22 cellular contexts compared by ENCODE assay signal in genomic region chr20:42378826-42379225, GRCh38.
DNase-seq lines count a peak whose midpoint lies in the region; ATAC-seq, FAIRE-seq and TF ChIP-seq lines count a peak whose summit lies in the region.
"Had no signal": no experiment of that assay in that cellular context is flagged by ENCODE, and none has a peak within 500 bp of the region (broad histone marks: within the 10 kb centered on the region; RNA-seq: fewer than 3 reads in every experiment).

No MANE protein-coding gene starts in this region.

- TF ChIP-seq CTCF in RWPE2 (IDR thresholded peaks at IDR 0.05; ENCODE audit: poor library complexity, severe bottlenecking) (no peak), H1 (IDR thresholded peaks at IDR 0.05; ENCODE audit: control extremely low read depth in 1 of 3, insufficient read depth in 1 of 3, low read depth in 1 of 3, low read length in 3 of 3) (no peak), neural cell (IDR thresholded peaks at IDR 0.05; ENCODE audit: poor library complexity, severe bottlenecking) (no peak)

- no peak overlapping the region for H4K5ac ChIP-seq in H1 (ENCODE audit: insufficient read length, low read depth, low read length)

- H3K4me2 ChIP-seq in H1 (ENCODE audit: insufficient read depth in 1 of 2, low read depth in 2 of 2, low read length in 2 of 2) (no peak overlapping the region), neural cell (ENCODE audit: low read length) (no peak overlapping the region)
- H3K4me2 ChIP-seq: A549; BLaER1 treated with 17β-estradiol and CSF1 and Interleukin-3, amounts not matched to agents 10 nM and 100 nM had no signal

- no peak overlapping the region for H2BK120ac ChIP-seq in H1 (replicated peaks; ENCODE audit: low read depth, low read length)

- H3K9me3 ChIP-seq in RWPE2 (ENCODE audit: severe bottlenecking), result peaks cover 1% of the 10 kb centered on the region
- no peaks in the 10 kb centered on the region for H3K9me3 ChIP-seq in H1 (ENCODE audit: insufficient read depth in 2 of 2, low read depth in 1 of 2, low read length in 1 of 2)
- H3K9me3 ChIP-seq in neural cell (ENCODE audit: low read length), result no peaks in the 10 kb centered on the region
- H3K9me3 ChIP-seq: A549, BE2C had no signal

- no peaks in the 10 kb centered on the region for H3K9me2 ChIP-seq in neural cell (ENCODE audit: insufficient read depth, low read length)

- H3K18ac ChIP-seq in H1 (ENCODE audit: extremely low read depth, low read length), result no peak overlapping the region

- no peak overlapping the region for H2BK15ac ChIP-seq in H1 (ENCODE audit: low read length)

- no peaks in the 10 kb centered on the region for H3K79me1 ChIP-seq in H1 (ENCODE audit: low read depth, low read length)

- H3K9ac ChIP-seq in H1 (replicated peaks in 1 of 4; ENCODE audit: extremely low read depth in 1 of 4, low read depth in 3 of 4, low read length in 3 of 4) (no peak overlapping the region), neural cell (ENCODE audit: low read length) (peak overlapping the region; percentile 33)
- H3K9ac ChIP-seq: BLaER1 treated with 17β-estradiol and CSF1 and Interleukin-3, amounts not matched to agents 10 nM and 100 nM; GM23248 had no signal

- H2AFZ ChIP-seq in H1 (ENCODE audit: low read length) (no peak overlapping the region), neural cell (ENCODE audit: low read depth, low read length) (no peak overlapping the region)
- H2AFZ ChIP-seq: GM23248 had no signal

- no peak overlapping the region for H3K56ac ChIP-seq in H1 (replicated peaks; ENCODE audit: insufficient read length, low read depth, low read length)

- H2BK12ac ChIP-seq in H1 (ENCODE audit: low read depth, low read length), result no peak overlapping the region

- DNase-seq in RWPE2 (ENCODE audit: low spot score) (peak; percentile 42), H1 (ENCODE audit: low read depth in 1 of 2, low spot score in 2 of 2) (no peak), superior temporal gyrus (ENCODE audit: extremely low spot score) (peak; percentile 18), NCI-H524 (lab: John Stamatoyannopoulos, UW) (no peak)
- DNase-seq in stimulated activated naive CD4-positive, alpha-beta T cell treated with Interleukin-2 at 50 U/mL for 16 hours (lab: John Stamatoyannopoulos, UW), result no peak
- DNase-seq: 8988T; BE2C; CD4-positive, alpha-beta T cell; CD8-positive, alpha-beta memory T cell; DMS 273 treated with DMSO at 0.1 percent for 48 hours; DMS79; EL; GDM1; GM23248 had no signal

- H2AK5ac ChIP-seq in H1 (ENCODE audit: low read depth, low read length), result no peak overlapping the region

- TF ChIP-seq EP300 in H1 (IDR thresholded peaks at IDR 0.05; ENCODE audit: borderline replicate concordance in 1 of 2, low read depth in 2 of 2, low read length in 2 of 2), result no peak
- peak; percentile 62 for TF ChIP-seq EP300 in neural cell (conservative IDR thresholded peaks at IDR 0.05; ENCODE audit: poor library complexity, severe bottlenecking)

- no peak for TF ChIP-seq RAD21 in H1 (IDR thresholded peaks at IDR 0.05 in 1 of 2, conservative IDR thresholded peaks at IDR 0.05 in 1 of 2; ENCODE audit: low read depth in 2 of 2, low read length in 2 of 2)
- TF ChIP-seq RAD21 in neural cell (conservative IDR thresholded peaks at IDR 0.05), result no peak

- H3K4me1 ChIP-seq in RWPE2 (ENCODE audit: insufficient read depth, poor library complexity, severe bottlenecking) (no peaks in the 10 kb centered on the region), H1 (replicated peaks in 1 of 4; ENCODE audit: control insufficient read depth in 3 of 4, insufficient read depth in 4 of 4, low read length in 3 of 4) (peaks cover 0 to 5% (median 1%) of the 10 kb centered on the region in 4 experiments; a peak in 1 of 7 replicates)
- H3K4me1 ChIP-seq: A549; BE2C; BLaER1 treated with 17β-estradiol and CSF1 and Interleukin-3, amounts not matched to agents 10 nM and 100 nM had no signal

- 79% methylated on average over 3 of the region's 3 CpGs; no CpG with 5 or more reads in 1 of the 2 experiments for WGBS in H1 (ENCODE audit: extremely low coverage in 1 of 2, insufficient coverage in 1 of 2, insufficient read length in 1 of 2, insufficient replicate concordance in 2 of 2, low coverage in 1 of 2, low lambda C conversion rate in 2 of 2, missing lambda C conversion rate in 1 of 2), 2 experiments

- POLR2A ChIA-PET in H1 (lab: Charles Lee; ENCODE audit: partially characterized antibody), result no interaction called here

- TF ChIP-seq POLR2A in H1 (IDR thresholded peaks at IDR 0.05; ENCODE audit: control extremely low read depth in 1 of 2, low read depth in 2 of 2, low read length in 2 of 2), result no peak

- H3K23me2 ChIP-seq in H1 (ENCODE audit: low read depth, low read length), result no peaks in the 10 kb centered on the region; the same call in 1 of the 2 replicates

- H4K91ac ChIP-seq in H1 (replicated peaks; ENCODE audit: insufficient read length, low read length), result peak overlapping the region; percentile 52

- H3K79me2 ChIP-seq in H1 (ENCODE audit: control insufficient read depth in 1 of 2, insufficient read depth in 2 of 2, low read length in 2 of 2) (no peaks in the 10 kb centered on the region), neural cell (replicated peaks; ENCODE audit: insufficient read depth, low read length) (no peaks in the 10 kb centered on the region)

- H3K36me3 ChIP-seq in RWPE2 (ENCODE audit: low read depth) (no peaks in the 10 kb centered on the region), H1 (ENCODE audit: control insufficient read depth in 2 of 4, insufficient read depth in 4 of 4, low read length in 3 of 4) (no peaks in the 10 kb centered on the region), neural cell (ENCODE audit: insufficient read depth, low read length) (no peaks in the 10 kb centered on the region)
- H3K36me3 ChIP-seq: BE2C; BLaER1 treated with 17β-estradiol and CSF1 and Interleukin-3, amounts not matched to agents 10 nM and 100 nM had no signal

- no peak overlapping the region for H4K8ac ChIP-seq in H1 (ENCODE audit: extremely low read depth, insufficient read depth, low read length)

- H3K27me3 ChIP-seq in RWPE2 (ENCODE audit: insufficient read depth, poor library complexity, severe bottlenecking) (peaks cover 6% of the 10 kb centered on the region), H1 (replicated peaks in 1 of 4; ENCODE audit: control insufficient read depth in 3 of 4, extremely low read depth in 1 of 4, insufficient read depth in 3 of 4, low read length in 3 of 4) (no peaks in the 10 kb centered on the region), neural cell (ENCODE audit: insufficient read depth, low read depth, low read length) (no peaks in the 10 kb centered on the region)
- H3K27me3 ChIP-seq: BE2C; BLaER1 treated with 17β-estradiol and CSF1 and Interleukin-3, amounts not matched to agents 10 nM and 100 nM had no signal

- no peak overlapping the region for H3K23ac ChIP-seq in H1 (ENCODE audit: insufficient read length)

- H3K27ac ChIP-seq in RWPE2 (ENCODE audit: poor library complexity, severe bottlenecking) (no peak overlapping the region), H1 (ENCODE audit: low read depth, low read length) (no peak overlapping the region), neural cell (ENCODE audit: low read length) (peak overlapping the region; percentile 78)
- H3K27ac ChIP-seq: A549; BLaER1 treated with 17β-estradiol and CSF1 and Interleukin-3, amounts not matched to agents 10 nM and 100 nM; GM23248 had no signal

- FAIRE-seq in H1 (lab: Jason Lieb, UNC), result no peak
- FAIRE-seq: A549, D721Med, GM12878, GM19239 had no signal

- CTCF ChIA-PET in H1 (lab: Charles Lee; ENCODE audit: partially characterized antibody), result interaction anchor here (0.7 to 1.7 kb wide), 3 partner anchors 19 to 811 kb away, joined by 3 to 5 read pairs (median 3); partner anchors contain the start of gene PTPRT

- no peak overlapping the region for H3K4me3 ChIP-seq in RWPE2 (ENCODE audit: severe bottlenecking)
- H3K4me3 ChIP-seq in H1 (ENCODE audit: extremely low read depth in 1 of 4, insufficient read depth in 2 of 4, low read depth in 3 of 4, low read length in 4 of 4), result no peak overlapping the region
- peak overlapping the region; percentile 47 for H3K4me3 ChIP-seq in neural cell (ENCODE audit: low read length)
- H3K4me3 ChIP-seq: A549; BLaER1 treated with 17β-estradiol and CSF1 and Interleukin-3, amounts not matched to agents 10 nM and 100 nM; GM12878; GM23248 had no signal

- no peak overlapping the region for H2BK5ac ChIP-seq in H1 (ENCODE audit: low read depth, low read length)

- H3F3A ChIP-seq in neural cell (ENCODE audit: insufficient read depth, low read length, poor library complexity, severe bottlenecking), result no peaks in the 10 kb centered on the region

- no peak overlapping the region for H2BK20ac ChIP-seq in H1 (ENCODE audit: low read length)

- H4K20me1 ChIP-seq in H1 (replicated peaks in 1 of 2; ENCODE audit: control insufficient read depth in 1 of 2, insufficient read depth in 2 of 2, low read length in 2 of 2), result no peaks in the 10 kb centered on the region
- H4K20me1 ChIP-seq in neural cell (ENCODE audit: insufficient read depth), result no peaks in the 10 kb centered on the region
- H4K20me1 ChIP-seq: BLaER1 treated with 17β-estradiol and CSF1 and Interleukin-3, amounts not matched to agents 10 nM and 100 nM had no signal

- H3K4ac ChIP-seq in H1 (replicated peaks; ENCODE audit: insufficient read length, low read depth, low read length), result no peak overlapping the region

- ATAC-seq in RWPE2 (ENCODE audit: low read depth), result no peak
- no peak for ATAC-seq in HG03520 (IDR thresholded peaks at IDR 0.05; ENCODE audit: unreplicated experiment)
- ATAC-seq: A549, GM12878, HCT116 had no signal

- H3K14ac ChIP-seq in H1 (ENCODE audit: insufficient read length), result no peak overlapping the region

TF ChIP-seq in H1, 55 proteins besides CTCF, POLR2A, EP300 and RAD21 (continues in another document):
- no peak for TF ChIP-seq RBBP5 (IDR thresholded peaks at IDR 0.05; ENCODE audit: borderline replicate concordance, low read depth, low read length)
- TF ChIP-seq CBX5 (IDR thresholded peaks at IDR 0.05; ENCODE audit: low read depth, low read length), result no peak
- no peak for TF ChIP-seq CREB1 (IDR thresholded peaks at IDR 0.05)
- no peak for TF ChIP-seq MAFK (IDR thresholded peaks at IDR 0.05; ENCODE audit: low read depth, low read length)
- TF ChIP-seq EGR1 (IDR thresholded peaks at IDR 0.05; ENCODE audit: borderline replicate concordance, low read depth, low read length), result no peak

TF ChIP-seq in neural cell, 6 proteins besides CTCF, POLR2A, EP300 and RAD21 (continues in another document):
- no peak for TF ChIP-seq MXI1 (conservative IDR thresholded peaks at IDR 0.05; ENCODE audit: poor library complexity, severe bottlenecking)
- TF ChIP-seq EZH2 (IDR thresholded peaks at IDR 0.05; ENCODE audit: borderline replicate concordance, insufficient read depth, low read length, poor library complexity, severe bottlenecking), result no peak
- no peak for TF ChIP-seq SMC3 (conservative IDR thresholded peaks at IDR 0.05; ENCODE audit: poor library complexity)
- no peak for TF ChIP-seq TAF1 (IDR thresholded peaks at IDR 0.05; ENCODE audit: low read depth)

Comparison
In these comparisons a context has a peak if more than half of its experiments do, and no peak if none do; other contexts are left out.
1. DNase-seq: peak in RWPE2 (single experiment) and superior temporal gyrus (single experiment); none in H1 (0 of 2), stimulated activated naive CD4-positive, alpha-beta T cell treated with Interleukin-2 at 50 U/mL for 16 hours (single experiment) and NCI-H524 (0 of 2).